Comparison of ENCODE assay signal across 1 cellular context in genomic region chr12:93467351-93468007, GRCh38.
TF ChIP-seq lines count a peak whose summit lies in the region.

Gene MRPL42 (plus strand): TSS chr12:93467514. CDS start chr12:93469286, 1,772 bp downstream.

TF ChIP-seq in K562, 482 proteins besides CTCF, POLR2A, EP300 and RAD21 (continued from another document and continues in another):
- TF ChIP-seq RERE (CRISPR knock-in tag; IDR thresholded peaks at IDR 0.05; ENCODE audit: borderline replicate concordance) = no peak
- no peak for TF ChIP-seq KLF10 (CRISPR knock-in tag; IDR thresholded peaks at IDR 0.05)
- peak; percentile 67 to 92; a peak in 3 of 4 replicates for TF ChIP-seq SIN3A (IDR thresholded peaks at IDR 0.05; ENCODE audit: borderline replicate concordance in 2 of 2, control insufficient read depth in 1 of 2, low read depth in 2 of 2, low read length in 2 of 2)
- TF ChIP-seq ESRRB (CRISPR knock-in tag; IDR thresholded peaks at IDR 0.05; ENCODE audit: borderline replicate concordance) = no peak
- no peak for TF ChIP-seq PRMT5 (CRISPR knock-in tag; IDR thresholded peaks at IDR 0.05)
- no peak for TF ChIP-seq ZNF146 (CRISPR knock-in tag; IDR thresholded peaks at IDR 0.05; ENCODE audit: unreplicated experiment)
- peak; percentile 89; the same call in 1 of the 2 replicates for TF ChIP-seq LCOR (CRISPR knock-in tag; IDR thresholded peaks at IDR 0.05)
- no peak; the same call in 1 of the 2 replicates for TF ChIP-seq GTF2F1 (IDR thresholded peaks at IDR 0.05; ENCODE audit: low read depth, low read length)
- no peak for TF ChIP-seq ZNF780A (CRISPR knock-in tag; IDR thresholded peaks at IDR 0.05)
- TF ChIP-seq KLF13 (tag; IDR thresholded peaks at IDR 0.05; ENCODE audit: borderline replicate concordance, low read depth) = no peak
- no peak for TF ChIP-seq XRCC3 (IDR thresholded peaks at IDR 0.05)
- no peak for TF ChIP-seq CBFA2T3 (IDR thresholded peaks at IDR 0.05)
- no peak for TF ChIP-seq ELK3 (CRISPR knock-in tag; IDR thresholded peaks at IDR 0.05)
- no peak for TF ChIP-seq TAF15 (IDR thresholded peaks at IDR 0.05; ENCODE audit: low read depth, low read length)
- TF ChIP-seq PTRF (tag; IDR thresholded peaks at IDR 0.05) = no peak
- TF ChIP-seq NELFE (IDR thresholded peaks at IDR 0.05; ENCODE audit: insufficient read depth, insufficient read length) = no peak
- TF ChIP-seq MAFG (tag; conservative IDR thresholded peaks at IDR 0.05) = no peak
- peak; percentile 76 for TF ChIP-seq KAT2B (IDR thresholded peaks at IDR 0.05; ENCODE audit: low read depth, low read length)
- TF ChIP-seq ZMIZ1 (IDR thresholded peaks at IDR 0.05; ENCODE audit: low read depth in 2 of 2, low read length in 2 of 2) = 0 out of 4 replicates have a peak, but pooled peaks of 1 of the 2 experiments have one; percentile 34
- no peak; the same call in 1 of the 2 replicates for TF ChIP-seq MEF2D (tag; conservative IDR thresholded peaks at IDR 0.05; ENCODE audit: low read depth)
- TF ChIP-seq ZNF316 (IDR thresholded peaks at IDR 0.05) = peak; percentile 73
- TF ChIP-seq HLTF (IDR thresholded peaks at IDR 0.05) = no peak
- peak; percentile 84 for TF ChIP-seq CXXC5 (CRISPR knock-in tag; IDR thresholded peaks at IDR 0.05)
- no peak for TF ChIP-seq ZNF224 (CRISPR knock-in tag; IDR thresholded peaks at IDR 0.05)
- TF ChIP-seq BMI1 (IDR thresholded peaks at IDR 0.05; ENCODE audit: low read length) = no peak
- TF ChIP-seq FOXJ2 (tag; IDR thresholded peaks at IDR 0.05) = peak; percentile 55; the same call in 1 of the 2 replicates
- no peak for TF ChIP-seq RBM34 (IDR thresholded peaks at IDR 0.05; ENCODE audit: borderline replicate concordance, insufficient read depth, low read length)
- no peak for TF ChIP-seq ZNF444 (CRISPR knock-in tag; IDR thresholded peaks at IDR 0.05)
- peak; percentile 72; the same call in 1 of the 2 replicates for TF ChIP-seq KAT8 (IDR thresholded peaks at IDR 0.05; ENCODE audit: low read depth)
- peak; percentile 67; the same call in 1 of the 2 replicates for TF ChIP-seq ZNF583 (CRISPR knock-in tag; IDR thresholded peaks at IDR 0.05)
- 0 out of 2 replicates have a peak, but pooled peaks have one; percentile 70 for TF ChIP-seq HIVEP1 (CRISPR knock-in tag; IDR thresholded peaks at IDR 0.05)
- no peak for TF ChIP-seq RBM14 (IDR thresholded peaks at IDR 0.05; ENCODE audit: borderline replicate concordance, insufficient read depth, low read depth, low read length)
- TF ChIP-seq SRSF9 (IDR thresholded peaks at IDR 0.05; ENCODE audit: borderline replicate concordance, low read depth, low read length) = no peak
- TF ChIP-seq OTX1 (CRISPR knock-in tag; IDR thresholded peaks at IDR 0.05) = no peak; the same call in 1 of the 2 replicates
- no peak for TF ChIP-seq MCM7 (IDR thresholded peaks at IDR 0.05)
- no peak for TF ChIP-seq MEF2A (IDR thresholded peaks at IDR 0.05; ENCODE audit: control insufficient read depth, low read depth, low read length)
- TF ChIP-seq FOS (IDR thresholded peaks at IDR 0.05; ENCODE audit: extremely low read depth, insufficient read length) = no peak
- no peak for TF ChIP-seq TFAM (CRISPR knock-in tag; conservative IDR thresholded peaks at IDR 0.05)
- peak; percentile 58; the same call in 1 of the 2 replicates for TF ChIP-seq SMARCA5 (IDR thresholded peaks at IDR 0.05)
- TF ChIP-seq TCF7L2 (IDR thresholded peaks at IDR 0.05; ENCODE audit: low read depth, low read length) = no peak
- TF ChIP-seq THAP12 (CRISPR knock-in tag; IDR thresholded peaks at IDR 0.05) = 0 out of 2 replicates have a peak, but pooled peaks have one; percentile 36
- peak; percentile 87; the same call in 1 of the 2 replicates for TF ChIP-seq RREB1 (CRISPR knock-in tag; IDR thresholded peaks at IDR 0.05)
- TF ChIP-seq ZNF133 (CRISPR knock-in tag; IDR thresholded peaks at IDR 0.05) = peak; percentile 64; the same call in 1 of the 2 replicates
- no peak for TF ChIP-seq ZNF507 (tag; conservative IDR thresholded peaks at IDR 0.05)
- no peak for TF ChIP-seq GTF2B (IDR thresholded peaks at IDR 0.05; ENCODE audit: extremely low read depth, insufficient read length)
- TF ChIP-seq POLR3A (IDR thresholded peaks at IDR 0.05; ENCODE audit: borderline replicate concordance, extremely low read depth, insufficient read depth, insufficient read length) = no peak
- peak; percentile 44; the same call in 1 of the 2 replicates for TF ChIP-seq ZNF384 (IDR thresholded peaks at IDR 0.05; ENCODE audit: low read depth, low read length)
- no peak for TF ChIP-seq NFE2L1 (tag; IDR thresholded peaks at IDR 0.05; ENCODE audit: borderline replicate concordance, low read depth)
- TF ChIP-seq STAT5B (CRISPR knock-in tag; IDR thresholded peaks at IDR 0.05) = no peak
- peak; percentile 98 for TF ChIP-seq MAX (CRISPR knock-in tag; IDR thresholded peaks at IDR 0.05)
- peak; percentile 96 for TF ChIP-seq SUPT5H (IDR thresholded peaks at IDR 0.05)
